10 cellular contexts compared by ENCODE assay signal in the genomic region with DNA sequence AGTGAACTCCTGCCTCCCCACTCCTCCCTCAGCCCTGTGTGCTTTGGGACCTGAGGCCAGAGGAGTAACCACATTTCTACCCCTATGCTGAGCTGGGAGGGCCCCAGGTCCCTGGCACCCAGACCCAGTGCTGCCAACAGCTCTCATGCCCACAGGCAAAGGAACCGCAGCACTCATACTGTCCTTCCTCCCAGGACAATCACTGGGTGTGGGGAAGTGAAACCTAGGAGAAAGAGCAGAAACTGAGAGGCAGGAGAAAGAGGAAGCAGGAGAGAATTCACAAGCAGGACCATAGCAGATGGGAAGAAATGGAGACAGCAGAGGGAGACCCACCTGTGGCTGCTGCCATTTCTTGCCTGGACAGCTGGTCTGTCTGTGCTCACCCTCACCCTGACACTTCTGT. TPM values are rescaled to one million over a fixed set of nuclear protein-coding genes. Genes with fewer than 3 reads are reported as not detected.
A peak's percentile ranks its signal among the peaks of the same experiment; 100 is the strongest.
DNase-seq lines count a peak whose midpoint lies in the region; ATAC-seq, FAIRE-seq and TF ChIP-seq lines count a peak whose summit lies in the region.
"Had no signal": no experiment of that assay in that cellular context is flagged by ENCODE, and none has a peak within 500 bp of the region (broad histone marks: within the 10 kb centered on the region; RNA-seq: fewer than 3 reads in every experiment).

No MANE protein-coding gene starts in this region.

- DNase-seq in GM12891 (ENCODE audit: insufficient read length, low spot score) (no peak), MV-4-11 (lab: John Stamatoyannopoulos, UW) (peak; percentile 99), brain microvascular endothelial cell (no peak), islet precursor cell (no peak), dedifferentiated amniotic fluid mesenchymal stem cell (ENCODE audit: extremely low spot score) (no peak)
- DNase-seq in natural killer cell treated with Interleukin-12 subunit alpha and Interleukin-12 subunit beta and Interleukin-15 and Interleukin-18, amount 100 ng/mL, for 72 hours (ENCODE audit: low spot score) = no peak
- no peak for DNase-seq in effector CD8-positive, alpha-beta T cell (lab: John Stamatoyannopoulos, UW)

- no peaks in the 10 kb centered on the region for H3K27me3 ChIP-seq in brain microvascular endothelial cell (replicated peaks)

- no peaks in the 10 kb centered on the region for H3K9me3 Mint-ChIP-seq in natural killer cell treated with Interleukin-12 subunit alpha and Interleukin-12 subunit beta and Interleukin-15 and Interleukin-18, amount 100 ng/mL, for 72 hours

- peak; percentile 33 for FAIRE-seq in GM12891 (lab: Jason Lieb, UNC)

- H3K27me3 Mint-ChIP-seq in natural killer cell treated with Interleukin-12 subunit alpha and Interleukin-12 subunit beta and Interleukin-15 and Interleukin-18, amount 100 ng/mL, for 72 hours = no peaks in the 10 kb centered on the region

- H3K4me3 Mint-ChIP-seq in natural killer cell treated with Interleukin-12 subunit alpha and Interleukin-12 subunit beta and Interleukin-15 and Interleukin-18, amount 100 ng/mL, for 72 hours = peak overlapping the region; percentile 85

- peaks cover 24% of the 10 kb centered on the region for H3K36me3 Mint-ChIP-seq in natural killer cell treated with Interleukin-12 subunit alpha and Interleukin-12 subunit beta and Interleukin-15 and Interleukin-18, amount 100 ng/mL, for 72 hours

- H3K27ac Mint-ChIP-seq in natural killer cell treated with Interleukin-12 subunit alpha and Interleukin-12 subunit beta and Interleukin-15 and Interleukin-18, amount 100 ng/mL, for 72 hours = peak overlapping the region; percentile 85 to 90

- H3K4me3 ChIP-seq in brain microvascular endothelial cell (ENCODE audit: low read depth, low read length) = no peak overlapping the region
- H3K4me3 ChIP-seq: lung had no signal

- peaks cover 67 to 68% of the 10 kb centered on the region in 2 donors for H3K4me1 Mint-ChIP-seq in natural killer cell treated with Interleukin-12 subunit alpha and Interleukin-12 subunit beta and Interleukin-15 and Interleukin-18, amount 100 ng/mL, for 72 hours (ENCODE audit: low read depth in 2 of 2)

- peak overlapping the region; percentile 98 for H3K27ac ChIP-seq in brain microvascular endothelial cell

- TF ChIP-seq CTCF in brain microvascular endothelial cell (IDR thresholded peaks at IDR 0.05; ENCODE audit: low read depth, low read length, missing control alignments) = no peak

- no peak for TF ChIP-seq POLR2A in GM12891 (IDR thresholded peaks at IDR 0.05; ENCODE audit: low read depth, low read length)

- in situ Hi-C loops in brain microvascular endothelial cell (cut with HindIII; ENCODE audit: low pct_ligation_motif_present, low sequenced_read_pairs) = no loop called here

- ATAC-seq in natural killer cell treated with Interleukin-12 subunit alpha and Interleukin-12 subunit beta and Interleukin-15 and Interleukin-18, amount 100 ng/mL, for 72 hours = no peak
- no peak for ATAC-seq in GM18867 (IDR thresholded peaks at IDR 0.05; ENCODE audit: unreplicated experiment)
- ATAC-seq: Panc1 had no signal

- H3K36me3 ChIP-seq in brain microvascular endothelial cell (replicated peaks) = peaks cover 55% of the 10 kb centered on the region

TF ChIP-seq in GM12891, 5 proteins besides CTCF, POLR2A, EP300 and RAD21:
- peak; percentile 91 for TF ChIP-seq SPI1 (IDR thresholded peaks at IDR 0.05; ENCODE audit: low read depth, low read length)
- no peak for TF ChIP-seq TAF1 (IDR thresholded peaks at IDR 0.05; ENCODE audit: low read depth, low read length)
- TF ChIP-seq POLR2AphosphoS5 (IDR thresholded peaks at IDR 0.05; ENCODE audit: low read depth, low read length) = no peak
TF ChIP-seq in GM12891: peak in this region for 1.

RNA-seq across cellular contexts. Expression of a gene that starts 18.8 kb away (rescaled TPM):
- 23.5 TPM for polyA plus RNA-seq in GM12891 (2012; ENCODE audit: low read depth, missing spikeins)
- 10 to 100 TPM; 52.5 to 56.2 TPM for total RNA-seq in natural killer cell treated with Interleukin-12 subunit alpha and Interleukin-12 subunit beta and Interleukin-15 and Interleukin-18, amount 100 ng/mL, for 72 hours

RNA-seq across cellular contexts. Expression of a gene that starts 24.9 kb away (rescaled TPM):
- polyA plus RNA-seq in GM12891 (2012; ENCODE audit: low read depth, missing spikeins) = 61.9 TPM
- total RNA-seq in natural killer cell treated with Interleukin-12 subunit alpha and Interleukin-12 subunit beta and Interleukin-15 and Interleukin-18, amount 100 ng/mL, for 72 hours = 100 to 1,000 TPM; 108 to 131 TPM

RNA-seq across cellular contexts. Expression of a gene that starts 35.1 kb away (rescaled TPM):
- 8.1 TPM for polyA plus RNA-seq in GM12891 (2012; ENCODE audit: low read depth, missing spikeins)
- 1 to 10 TPM; 4.9 to 9.3 TPM for total RNA-seq in natural killer cell treated with Interleukin-12 subunit alpha and Interleukin-12 subunit beta and Interleukin-15 and Interleukin-18, amount 100 ng/mL, for 72 hours

RNA-seq across cellular contexts. Expression of a gene that starts 47.5 kb away (rescaled TPM):
- polyA plus RNA-seq in GM12891 (2012; ENCODE audit: low read depth, missing spikeins) = 7.1 TPM
- 1 to 10 TPM; 4.7 to 6.7 TPM for total RNA-seq in natural killer cell treated with Interleukin-12 subunit alpha and Interleukin-12 subunit beta and Interleukin-15 and Interleukin-18, amount 100 ng/mL, for 72 hours
